ENCODE assay signal across 11 cellular contexts in genomic region chr1:110979154-110979553, GRCh38.
"Had no signal": no experiment of that assay in that cellular context is flagged by ENCODE, and none has a peak within 500 bp of the region (broad histone marks: within the 10 kb centered on the region; RNA-seq: fewer than 3 reads in every experiment).

No MANE protein-coding gene starts in this region.

- H3K9me3 ChIP-seq: HAP-1 had no signal

- H3K4me3 ChIP-seq: GM23248, GM23338, HAP-1 had no signal

- H3K4me1 ChIP-seq: HAP-1 had no signal

- H3K27ac ChIP-seq: GM23248 had no signal

- H3K4me3 Mint-ChIP-seq: GM23338, H9, HFFc6 had no signal

- H3K4me1 Mint-ChIP-seq: GM23338, H9 had no signal

- DNase-seq: GM23248, GOT3, H7, H9, HCEC 1CT, HFFc6 had no signal

- H3K9ac ChIP-seq: GM23248 had no signal

- H3K36me3 ChIP-seq: HAP-1 had no signal

- H3K27ac Mint-ChIP-seq: GM23338, H9, HFFc6 had no signal

- FAIRE-seq: H1, H54 had no signal

- H2AFZ ChIP-seq: GM23248, GM23338 had no signal

- ATAC-seq: GM23338, HCT116 had no signal

- H3K4me2 ChIP-seq: GM23338 had no signal
